Comparison of ENCODE assay signal across 9 cellular contexts in genomic region chr16:48969611-48970010, GRCh38.
"Had no signal": no experiment of that assay in that cellular context is flagged by ENCODE, and none has a peak within 500 bp of the region (broad histone marks: within the 10 kb centered on the region; RNA-seq: fewer than 3 reads in every experiment).

No MANE protein-coding gene starts in this region.

- H3K27ac ChIP-seq: GM23248, HL-60 had no signal

- FAIRE-seq: HepG2 had no signal

- H3K36me3 Mint-ChIP-seq: IgD-negative memory B cell had no signal

- H2AFZ ChIP-seq: GM23248 had no signal

- H3K27ac Mint-ChIP-seq: HFFc6, IgD-negative memory B cell had no signal

- H3K4me1 ChIP-seq: HAP-1 had no signal

- H3K27me3 Mint-ChIP-seq: IgD-negative memory B cell had no signal

- ATAC-seq: HCT116, HepG2 had no signal

- H3K9me3 ChIP-seq: HAP-1 had no signal

- H3K36me3 ChIP-seq: HAP-1 had no signal

- DNase-seq: GM23248, GOT3, H7, HFFc6 had no signal

- H3K4me3 Mint-ChIP-seq: HFFc6, IgD-negative memory B cell had no signal

- H3K9ac ChIP-seq: GM23248 had no signal

- H3K4me3 ChIP-seq: GM23248, HAP-1 had no signal
